In genomic region chr12:121060149-121061001, GRCh38 we compare ENCODE assay signal across 8 cellular contexts. TPM values are rescaled to one million over a fixed set of nuclear protein-coding genes. Genes with fewer than 3 reads are reported as not detected.
DNase-seq lines count a peak whose midpoint lies in the region; ATAC-seq and TF ChIP-seq lines count a peak whose summit lies in the region.

No MANE protein-coding gene starts in this region.

- DNase-seq in NK-92 treated with Interleukin-12 subunit alpha and Interleukin-12 subunit beta, amount 100 ng/mL, for 24 hours (lab: John Stamatoyannopoulos, UW), result peak; percentile 15
- no peak for DNase-seq in NK-92 (lab: John Stamatoyannopoulos, UW; ENCODE audit: unreplicated experiment)
- peak; percentile 80 for DNase-seq in NAMALWA (ENCODE audit: low spot score)
- peak; percentile 26 for DNase-seq in activated B cell treated with CpG ODN at 0.5 μM for 24 hours
- DNase-seq in choroid plexus epithelial cell (ENCODE audit: low read depth), result peak; percentile 67
- DNase-seq in left lobe of liver (ENCODE audit: low spot score), result peak; percentile 53
- DNase-seq in stimulated activated CD8-positive, alpha-beta memory T cell treated with anti-CD3 and anti-CD28 coated beads, Interleukin-7, amount 100 ng/mL, for 48 hours (ENCODE audit: extremely low read depth in 1 of 2, low read depth in 1 of 2), result peak; percentile 20 to 33

- peak overlapping the region; percentile 82 for H3K27ac Mint-ChIP-seq in activated B cell treated with CpG ODN at 0.5 μM for 24 hours

- H3K36me3 Mint-ChIP-seq in activated B cell treated with CpG ODN at 0.5 μM for 24 hours (ENCODE audit: low read depth), result no peaks in the 10 kb centered on the region

- CTCF ChIA-PET in activated B cell treated with CpG ODN at 0.5 μM for 24 hours (lab: Charles Lee), result interaction anchor here (1.0 to 2.9 kb wide), 9 partner anchors 10 to 478 kb away, joined by 3 to 15 read pairs (median 4); partner anchors contain the start of gene C12orf43

- H3K9me3 Mint-ChIP-seq in activated B cell treated with CpG ODN at 0.5 μM for 24 hours, result no peaks in the 10 kb centered on the region

- peak overlapping the region; percentile 83 for H3K4me3 Mint-ChIP-seq in activated B cell treated with CpG ODN at 0.5 μM for 24 hours

- intact Hi-C loops in activated B cell treated with CpG ODN at 0.5 μM for 24 hours (cut with micrococcal nuclease), result loop anchor here (1.0 to 5.0 kb wide), 6 partner anchors 36 to 477 kb away; partner anchors contain the start of gene C12orf43

- peak; percentile 77 for ATAC-seq in HG02571 (IDR thresholded peaks at IDR 0.05; ENCODE audit: unreplicated experiment)
- peak; percentile 94 for ATAC-seq in activated B cell treated with CpG ODN at 0.5 μM for 24 hours (ENCODE audit: low read depth)
- peak; percentile 88 for ATAC-seq in left lobe of liver

- POLR2A ChIA-PET in activated B cell treated with CpG ODN at 0.5 μM for 24 hours (lab: Charles Lee), result interaction anchor here (0.5 to 1.2 kb wide), 8 partner anchors 15 to 780 kb away, joined by 3 to 5 read pairs (median 4); no protein-coding TSS in a partner anchor

- H3K4me3 ChIP-seq in choroid plexus epithelial cell (ENCODE audit: low read depth, low read length), result peak overlapping the region; percentile 56

- H3K4me1 Mint-ChIP-seq in activated B cell treated with CpG ODN at 0.5 μM for 24 hours, result peaks cover 11% of the 10 kb centered on the region

- H3K27me3 Mint-ChIP-seq in activated B cell treated with CpG ODN at 0.5 μM for 24 hours, result no peaks in the 10 kb centered on the region

- peak; percentile 44 for TF ChIP-seq CTCF in activated B cell treated with CpG ODN at 0.5 μM for 24 hours (IDR thresholded peaks at IDR 0.05)
- TF ChIP-seq CTCF in choroid plexus epithelial cell (conservative IDR thresholded peaks at IDR 0.05; ENCODE audit: low read depth, low read length), result peak; percentile 71

RNA-seq across cellular contexts. Expression of gene OASL, which starts 21.3 kb away (rescaled TPM):
- total RNA-seq in activated B cell treated with CpG ODN at 0.5 μM for 24 hours, result 0.86 and 1.4 TPM in 2 replicates
- total RNA-seq in left lobe of liver, result 2.5 TPM

RNA-seq across cellular contexts. Expression of gene C12orf43, which starts 44.1 kb away (rescaled TPM):
- 23.7 and 24.8 TPM in 2 replicates for total RNA-seq in activated B cell treated with CpG ODN at 0.5 μM for 24 hours
- 8.0 TPM for total RNA-seq in left lobe of liver
